In genomic region chr1:169868978-169869377, GRCh38 we compare ENCODE assay signal across 19 cellular contexts.
"Had no signal": no experiment of that assay in that cellular context is flagged by ENCODE, and none has a peak within 500 bp of the region (broad histone marks: within the 10 kb centered on the region; RNA-seq: fewer than 3 reads in every experiment).

No MANE protein-coding gene starts in this region.

- H3K4me1 ChIP-seq: body of pancreas, gastrocnemius medialis, testis, vagina had no signal

- H3K27me3 Mint-ChIP-seq: activated CD4-positive, alpha-beta memory T cell treated with anti-CD3 and anti-CD28 coated beads, Interleukin-2, amount 10 ng/mL, durations not matched to agents 7 days and 5 days; activated CD4-positive, alpha-beta T cell treated with anti-CD3 and anti-CD28 coated beads, Interleukin-2, amount 10 ng/mL, durations not matched to agents 24 days and 14 days; activated naive CD8-positive, alpha-beta T cell treated with anti-CD3 and anti-CD28 coated beads, Interleukin-2, amount 50 U/mL, for 24 hours; central memory CD8-positive, alpha-beta T cell; naive thymus-derived CD4-positive, alpha-beta T cell; type B pancreatic cell had no signal

- DNase-seq: activated CD4-positive, alpha-beta memory T cell treated with anti-CD3 and anti-CD28 coated beads, Interleukin-2, amount 10 ng/mL, durations not matched to agents 7 days and 5 days; activated CD4-positive, alpha-beta T cell treated with anti-CD3 and anti-CD28 coated beads, Interleukin-2, amount 10 ng/mL, durations not matched to agents 24 days and 14 days; activated gamma-delta T cell; activated naive CD4-positive, alpha-beta T cell treated with anti-CD3 and anti-CD28 coated beads, Interleukin-2, amount 50 U/mL, for 16 hours; activated naive CD8-positive, alpha-beta T cell treated with anti-CD3 and anti-CD28 coated beads, Interleukin-2, amount 50 U/mL, for 24 hours; body of pancreas; esophagus squamous epithelium; gastrocnemius medialis; left cardiac atrium; naive thymus-derived CD4-positive, alpha-beta T cell; occipital lobe; small intestine; stimulated activated CD4-positive, alpha-beta T cell treated with anti-CD3 and anti-CD28 coated beads, Interleukin-15, amount 100 ng/mL, for 24 hours; stimulated activated naive CD4-positive, alpha-beta T cell; testis had no signal

- H3K27ac ChIP-seq: body of pancreas, esophagus squamous epithelium, gastrocnemius medialis, testis, vagina had no signal

- H3K27me3 ChIP-seq: body of pancreas, esophagus squamous epithelium, gastrocnemius medialis, testis, vagina had no signal

- H3K4me1 Mint-ChIP-seq: neural crest cell had no signal

- H3K9me3 Mint-ChIP-seq: central memory CD8-positive, alpha-beta T cell had no signal

- H3K4me3 Mint-ChIP-seq: activated CD4-positive, alpha-beta memory T cell treated with anti-CD3 and anti-CD28 coated beads, Interleukin-2, amount 10 ng/mL, durations not matched to agents 7 days and 5 days; activated CD4-positive, alpha-beta T cell treated with anti-CD3 and anti-CD28 coated beads, Interleukin-2, amount 10 ng/mL, durations not matched to agents 24 days and 14 days; activated naive CD8-positive, alpha-beta T cell treated with anti-CD3 and anti-CD28 coated beads, Interleukin-2, amount 50 U/mL, for 24 hours; central memory CD8-positive, alpha-beta T cell; naive thymus-derived CD4-positive, alpha-beta T cell; neural crest cell; type B pancreatic cell had no signal

- H3K4me3 ChIP-seq: body of pancreas, esophagus squamous epithelium, gastrocnemius medialis, testis, vagina had no signal

- H3K27ac Mint-ChIP-seq: activated CD4-positive, alpha-beta memory T cell treated with anti-CD3 and anti-CD28 coated beads, Interleukin-2, amount 10 ng/mL, durations not matched to agents 7 days and 5 days; activated CD4-positive, alpha-beta T cell treated with anti-CD3 and anti-CD28 coated beads, Interleukin-2, amount 10 ng/mL, durations not matched to agents 24 days and 14 days; activated naive CD8-positive, alpha-beta T cell treated with anti-CD3 and anti-CD28 coated beads, Interleukin-2, amount 50 U/mL, for 24 hours; type B pancreatic cell had no signal
